Comparison of ENCODE assay signal across 1 cellular context in genomic region chr20:34970193-34971037, GRCh38.
TF ChIP-seq lines count a peak whose summit lies in the region.

No MANE protein-coding gene starts in this region.

TF ChIP-seq in H1, 55 proteins besides CTCF, POLR2A, EP300 and RAD21:
- TF ChIP-seq KDM5A (IDR thresholded peaks at IDR 0.05; ENCODE audit: low read length) (no peak), JUN (IDR thresholded peaks at IDR 0.05; ENCODE audit: low read depth, low read length) (no peak), USF2 (IDR thresholded peaks at IDR 0.05; ENCODE audit: low read length) (no peak), HDAC6 (IDR thresholded peaks at IDR 0.05; ENCODE audit: low read depth, low read length) (no peak), ZNF274 (IDR thresholded peaks at IDR 0.05; ENCODE audit: borderline replicate concordance, extremely low read depth, low read length) (no peak), CREB1 (IDR thresholded peaks at IDR 0.05) (no peak), KDM1A (IDR thresholded peaks at IDR 0.05; ENCODE audit: borderline replicate concordance, low read length) (no peak), JUND (IDR thresholded peaks at IDR 0.05; ENCODE audit: low read length) (no peak), YY1 (IDR thresholded peaks at IDR 0.05; ENCODE audit: low read depth, low read length) (no peak), MAX (IDR thresholded peaks at IDR 0.05) (no peak), NRF1 (IDR thresholded peaks at IDR 0.05; ENCODE audit: low read depth, low read length) (no peak), CEBPB (IDR thresholded peaks at IDR 0.05; ENCODE audit: low read depth, low read length) (no peak), SP1 (IDR thresholded peaks at IDR 0.05; ENCODE audit: low read depth, low read length) (no peak), FOSL1 (IDR thresholded peaks at IDR 0.05; ENCODE audit: insufficient read depth, low read depth, low read length) (no peak), E2F6 (IDR thresholded peaks at IDR 0.05) (no peak), SIRT6 (IDR thresholded peaks at IDR 0.05; ENCODE audit: low read length) (no peak), CBX5 (IDR thresholded peaks at IDR 0.05; ENCODE audit: low read depth, low read length) (no peak), SRF (IDR thresholded peaks at IDR 0.05; ENCODE audit: low read depth, low read length) (no peak), RXRA (IDR thresholded peaks at IDR 0.05; ENCODE audit: insufficient read depth, low read depth, low read length) (no peak)
TF ChIP-seq in H1: peak in this region for 0.
